In the genomic region with DNA sequence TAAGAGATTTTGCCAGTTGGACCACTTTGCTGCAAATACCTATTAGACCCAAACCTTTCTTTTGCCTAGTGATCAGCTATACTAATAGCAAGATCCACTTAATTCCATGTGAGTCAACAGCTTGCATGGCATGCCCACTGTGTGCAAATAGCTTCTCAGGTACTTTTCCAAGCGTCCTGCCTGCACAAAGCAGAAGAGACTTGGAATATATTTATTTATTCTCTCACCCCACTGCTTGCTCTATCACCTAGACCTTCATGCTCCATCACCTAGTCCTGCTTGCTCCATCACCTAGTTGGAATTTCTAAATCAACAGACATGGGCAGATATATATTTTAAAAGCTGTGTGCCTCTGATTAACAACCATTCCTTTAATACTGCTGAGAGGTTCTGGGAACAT, we compare ENCODE assay signal across 14 cellular contexts. TPM values are rescaled to one million over a fixed set of nuclear protein-coding genes. Genes with fewer than 3 reads are reported as not detected.
DNase-seq lines count a peak whose midpoint lies in the region; ATAC-seq and TF ChIP-seq lines count a peak whose summit lies in the region.
"Had no signal": no experiment of that assay in that cellular context is flagged by ENCODE, and none has a peak within 500 bp of the region (broad histone marks: within the 10 kb centered on the region; RNA-seq: fewer than 3 reads in every experiment).

No MANE protein-coding gene starts in this region.

- H3K9me3 Mint-ChIP-seq in effector memory CD8-positive, alpha-beta T cell, result no peaks in the 10 kb centered on the region
- H3K9me3 Mint-ChIP-seq: activated naive CD4-positive, alpha-beta T cell treated with anti-CD3 and anti-CD28 coated beads, Interleukin-2, amount 10 ng/mL, durations not matched to agents 7 days and 5 days had no signal

- H3K9ac ChIP-seq in HCT116 (ENCODE audit: low read length) (no peak overlapping the region), skeletal muscle tissue (ENCODE audit: low read depth in 1 of 3, low read length in 3 of 3) (no peak overlapping the region)

- no peak overlapping the region for H3K4me3 ChIP-seq in HCT116 (replicated peaks in 1 of 2; ENCODE audit: low read depth in 1 of 2, low read length in 2 of 2)
- H3K4me3 ChIP-seq in skeletal muscle tissue (ENCODE audit: low read length in 3 of 3), result no peak overlapping the region

- DNase-seq in NCI-H82 (lab: John Stamatoyannopoulos, UW) (peak; percentile 26), NCI-H82 treated with DMSO at 0.1 percent for 48 hours (lab: John Stamatoyannopoulos, UW; ENCODE audit: unreplicated experiment) (no peak), HCT116 (ENCODE audit: low read depth, low spot score) (no peak), HPDE6-E6E7 (ENCODE audit: extremely low spot score) (no peak), occipital lobe (lab: John Stamatoyannopoulos, UW) (no peak)
- no peak for DNase-seq in effector memory CD8-positive, alpha-beta T cell
- DNase-seq: activated CD4-positive, alpha-beta T cell treated with anti-CD3 and anti-CD28 coated beads for 48 hours; activated naive CD4-positive, alpha-beta T cell treated with anti-CD3 and anti-CD28 coated beads, Interleukin-2, amount 10 ng/mL, durations not matched to agents 7 days and 5 days; NCI-H1105; NCI-H446; retina had no signal

- H3K36me3 ChIP-seq in HCT116 (ENCODE audit: control insufficient read depth in 1 of 2, insufficient read depth in 2 of 2, low read length in 2 of 2) (no peaks in the 10 kb centered on the region), skeletal muscle tissue (ENCODE audit: control insufficient read depth in 3 of 3, insufficient read depth in 3 of 3, low read length in 3 of 3) (peaks cover 0 to 2% (median 0%) of the 10 kb centered on the region in 3 donors)

- H3K36me3 Mint-ChIP-seq in effector memory CD8-positive, alpha-beta T cell (ENCODE audit: insufficient read depth), result peaks cover 82% of the 10 kb centered on the region

- H4K20me1 ChIP-seq in HCT116 (ENCODE audit: insufficient read depth), result peaks cover 8% of the 10 kb centered on the region

- no peaks in the 10 kb centered on the region for H3K9me2 ChIP-seq in HCT116 (ENCODE audit: insufficient read depth)

- no peaks in the 10 kb centered on the region for H3K27me3 Mint-ChIP-seq in effector memory CD8-positive, alpha-beta T cell
- H3K27me3 Mint-ChIP-seq: activated naive CD4-positive, alpha-beta T cell treated with anti-CD3 and anti-CD28 coated beads, Interleukin-2, amount 10 ng/mL, durations not matched to agents 7 days and 5 days had no signal

- no peaks in the 10 kb centered on the region for H3K27me3 ChIP-seq in HCT116 (ENCODE audit: insufficient read depth, low read length)
- no peaks in the 10 kb centered on the region for H3K27me3 ChIP-seq in skeletal muscle tissue (ENCODE audit: control insufficient read depth in 3 of 3, insufficient read depth in 3 of 3, low read length in 3 of 3)

- H3K9me3 ChIP-seq in HCT116 (ENCODE audit: control insufficient read depth in 1 of 2, insufficient read depth in 1 of 2, low read depth in 1 of 2, low read length in 2 of 2), result no peaks in the 10 kb centered on the region
- no peaks in the 10 kb centered on the region for H3K9me3 ChIP-seq in skeletal muscle tissue (ENCODE audit: control insufficient read depth in 3 of 3, low read length in 3 of 3)

- H3K4me1 ChIP-seq in HCT116 (ENCODE audit: control insufficient read depth in 1 of 2, insufficient read depth in 2 of 2, low read length in 2 of 2), result peaks cover 18 to 35% of the 10 kb centered on the region in 2 experiments; a peak in 3 of 4 replicates
- peaks cover 38 to 48% (median 38%) of the 10 kb centered on the region in 3 donors for H3K4me1 ChIP-seq in skeletal muscle tissue (ENCODE audit: control insufficient read depth in 3 of 3, insufficient read depth in 3 of 3, low read length in 3 of 3)

- peak overlapping the region; percentile 43 to 56 for H3K4me3 Mint-ChIP-seq in effector memory CD8-positive, alpha-beta T cell
- H3K4me3 Mint-ChIP-seq: activated naive CD4-positive, alpha-beta T cell treated with anti-CD3 and anti-CD28 coated beads, Interleukin-2, amount 10 ng/mL, durations not matched to agents 7 days and 5 days had no signal

- peaks cover 52 to 76% of the 10 kb centered on the region in 2 donors for H3K4me1 Mint-ChIP-seq in effector memory CD8-positive, alpha-beta T cell (ENCODE audit: low read depth in 2 of 2)

- POLR2A ChIA-PET in HCT116 (lab: Charles Lee), result no interaction called here

- no peak overlapping the region for H3K4me2 ChIP-seq in HCT116 (ENCODE audit: low read length)

- RAD21 ChIA-PET in HCT116 (lab: Charles Lee; ENCODE audit: low non-redundant PET in 1 of 2, low total read pairs in 2 of 2, uncharacterized antibody in 2 of 2, unreplicated experiment in 2 of 2), result no interaction called here

- BruUV-seq in HCT116 (replicated peaks; lab: Mats Ljungman, UMichigan), result no TSS peak

- no peak for TF ChIP-seq CTCF in HCT116 (IDR thresholded peaks at IDR 0.05 in 2 of 3, conservative IDR thresholded peaks at IDR 0.05 in 1 of 3; ENCODE audit: borderline replicate concordance in 1 of 3, insufficient read depth in 1 of 3, low read depth in 2 of 3, low read length in 2 of 3)

- TF ChIP-seq POLR2A in HCT116 (IDR thresholded peaks at IDR 0.05; ENCODE audit: borderline replicate concordance, extremely low read depth, insufficient read depth, insufficient read length), result no peak

- H3K27ac ChIP-seq in HCT116 (ENCODE audit: low read depth, low read length) (peak overlapping the region; percentile 15; the same call in 1 of the 2 replicates), skeletal muscle tissue (ENCODE audit: low read depth, low read length) (peak overlapping the region; percentile 41)
- H3K27ac ChIP-seq: 22Rv1 had no signal

- intact Hi-C loops in HCT116 (cut with micrococcal nuclease), result no loop called here

- TF ChIP-seq RAD21 in HCT116 (IDR thresholded peaks at IDR 0.05; ENCODE audit: low read depth), result no peak

- peak overlapping the region; percentile 84 to 91 for H3K27ac Mint-ChIP-seq in effector memory CD8-positive, alpha-beta T cell
- H3K27ac Mint-ChIP-seq: activated naive CD4-positive, alpha-beta T cell treated with anti-CD3 and anti-CD28 coated beads, Interleukin-2, amount 10 ng/mL, durations not matched to agents 7 days and 5 days had no signal

- no peak overlapping the region for H2AFZ ChIP-seq in HCT116 (ENCODE audit: low read depth, low read length, poor library complexity, severe bottlenecking)

- no peak for ATAC-seq in HCT116
- no peak for ATAC-seq in effector memory CD8-positive, alpha-beta T cell (replicated peaks)
- no peak for ATAC-seq in GM19351 (IDR thresholded peaks at IDR 0.05; ENCODE audit: unreplicated experiment)

- CTCF ChIA-PET in HCT116 (lab: Charles Lee), result no interaction called here

- peaks cover 99% of the 10 kb centered on the region for H3K79me2 ChIP-seq in HCT116 (ENCODE audit: insufficient read depth, low read length)

TF ChIP-seq in HCT116, 20 proteins besides CTCF, POLR2A, EP300 and RAD21:
- TF ChIP-seq SRF (IDR thresholded peaks at IDR 0.05; ENCODE audit: low read depth) (no peak), SP1 (IDR thresholded peaks at IDR 0.05; ENCODE audit: low read depth) (no peak)

RNA-seq across cellular contexts. Expression of gene MBNL1, which starts 47.6 kb away (rescaled TPM):
- 200 TPM for total RNA-seq in HCT116 (2021; ENCODE audit: unreplicated experiment)
- 69.4 and 70.1 TPM in 2 replicates for polyA plus RNA-seq in HCT116 (2012)
- total RNA-seq in skeletal muscle tissue, result 76.7 TPM
- 68.5 TPM for total RNA-seq in occipital lobe
